ENCODE assay signal across 9 cellular contexts in the genomic region with DNA sequence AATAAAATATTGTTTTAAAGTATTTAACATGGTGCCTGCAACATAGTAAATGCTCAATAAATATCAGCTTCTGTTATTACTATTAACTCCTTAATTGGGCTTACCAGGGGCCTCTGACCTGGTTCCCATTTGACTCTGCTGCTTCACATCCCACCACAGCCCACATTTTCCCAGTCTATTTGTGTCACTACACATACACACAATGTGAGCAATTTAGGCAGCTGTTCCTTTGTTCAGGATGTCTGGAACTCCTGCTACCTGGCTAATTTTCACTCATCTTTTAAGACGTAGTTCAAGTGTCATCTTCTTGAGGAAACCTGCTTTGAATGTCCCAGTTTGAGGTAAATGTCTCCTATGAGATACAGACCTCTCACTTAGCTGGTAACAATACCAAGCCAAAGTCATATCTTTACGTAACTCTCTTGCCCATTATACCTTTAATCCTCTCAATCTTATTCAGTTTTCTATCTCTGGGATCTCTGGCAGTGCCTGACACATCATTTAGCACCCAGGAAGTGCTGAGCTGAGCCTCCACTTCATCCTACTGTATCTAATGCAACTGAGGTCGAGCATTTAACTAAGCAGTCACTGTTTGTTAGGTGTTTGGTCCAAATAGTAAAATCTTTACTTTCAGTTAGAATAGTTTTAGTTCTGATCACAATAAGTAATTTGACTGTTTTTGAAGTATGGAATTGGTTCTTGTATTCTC. TPM values are rescaled to one million over a fixed set of nuclear protein-coding genes. Genes with fewer than 3 reads are reported as not detected.
DNase-seq lines count a peak whose midpoint lies in the region; ATAC-seq and TF ChIP-seq lines count a peak whose summit lies in the region.
"Had no signal": no experiment of that assay in that cellular context is flagged by ENCODE, and none has a peak within 500 bp of the region (broad histone marks: within the 10 kb centered on the region; RNA-seq: fewer than 3 reads in every experiment).

No MANE protein-coding gene starts in this region.

- peaks cover 80% of the 10 kb centered on the region for H3K4me1 ChIP-seq in DND-41 (ENCODE audit: insufficient read depth, low read length)
- peaks cover 82% of the 10 kb centered on the region for H3K4me1 ChIP-seq in OCI-LY1 (ENCODE audit: insufficient read depth, low read length, severe bottlenecking)
- peaks cover 3% of the 10 kb centered on the region for H3K4me1 ChIP-seq in HAP-1

- H3K27ac ChIP-seq in DND-41 (ENCODE audit: low read length) (peak overlapping the region; percentile 59), OCI-LY1 (ENCODE audit: low read depth, low read length, poor library complexity, severe bottlenecking) (peak overlapping the region; percentile 68)

- H3K79me2 ChIP-seq in DND-41 (ENCODE audit: insufficient read depth, low read length) (peaks cover 99% of the 10 kb centered on the region), OCI-LY1 (ENCODE audit: insufficient read depth, low read length) (peaks cover 84% of the 10 kb centered on the region)

- H3K4me2 ChIP-seq in DND-41 (ENCODE audit: insufficient read depth, low read length) (peak overlapping the region; percentile 70), OCI-LY1 (ENCODE audit: low read length) (peak overlapping the region; percentile 82)

- H4K20me1 ChIP-seq in DND-41 (ENCODE audit: insufficient read depth, low read length): peaks cover 36% of the 10 kb centered on the region; the same call in 1 of the 2 replicates
- H4K20me1 ChIP-seq in OCI-LY1 (ENCODE audit: insufficient read depth, low read length): no peaks in the 10 kb centered on the region

- H3K36me3 Mint-ChIP-seq in endothelial cell (ENCODE audit: low read depth, unreplicated experiment): peaks cover 15% of the 10 kb centered on the region

- H3K27me3 ChIP-seq in DND-41 (ENCODE audit: insufficient read depth, low read length, poor library complexity) (no peaks in the 10 kb centered on the region), OCI-LY1 (ENCODE audit: insufficient read depth, low read length) (no peaks in the 10 kb centered on the region), HAP-1 (ENCODE audit: low read depth) (no peaks in the 10 kb centered on the region)

- no peak for DNase-seq in DND-41
- no peak for DNase-seq in endothelial cell (ENCODE audit: low spot score)
- DNase-seq in skeletal muscle cell (ENCODE audit: low read depth): no peak
- DNase-seq in kidney glomerular epithelial cell (lab: John Stamatoyannopoulos, UW): no peak
- DNase-seq in cerebellar cortex (ENCODE audit: low spot score): no peak
- DNase-seq in HAP-1 (ENCODE audit: low spot score in 2 of 2): no peak
- no peak for DNase-seq in dedifferentiated amniotic fluid mesenchymal stem cell (ENCODE audit: extremely low spot score)
- DNase-seq: NCI-H1092 had no signal

- H3K27ac Mint-ChIP-seq in endothelial cell (ENCODE audit: unreplicated experiment): no peak overlapping the region

- H3K4me3 Mint-ChIP-seq in endothelial cell (ENCODE audit: unreplicated experiment): peak overlapping the region; percentile 87

- peak overlapping the region in 1 of 2 experiments; percentile 28; a peak in 2 of 4 replicates for H3K4me3 ChIP-seq in DND-41 (ENCODE audit: low read depth in 1 of 2, low read length in 2 of 2)
- H3K4me3 ChIP-seq in OCI-LY1 (ENCODE audit: low read depth, low read length, poor library complexity, severe bottlenecking): peak overlapping the region; percentile 85
- H3K4me3 ChIP-seq in skeletal muscle cell (ENCODE audit: low read depth, low read length): peak overlapping the region; percentile 90
- no peak overlapping the region for H3K4me3 ChIP-seq in HAP-1

- H3K4me1 Mint-ChIP-seq in endothelial cell (ENCODE audit: unreplicated experiment): peaks cover 67% of the 10 kb centered on the region

- no peaks in the 10 kb centered on the region for H3K9me3 ChIP-seq in DND-41 (ENCODE audit: insufficient read depth, low read length, severe bottlenecking)
- H3K9me3 ChIP-seq in OCI-LY1 (ENCODE audit: low read length): no peaks in the 10 kb centered on the region
- no peaks in the 10 kb centered on the region for H3K9me3 ChIP-seq in HAP-1

- peaks cover 7% of the 10 kb centered on the region; the same call in 1 of the 2 replicates for H3K36me3 ChIP-seq in DND-41 (ENCODE audit: insufficient read depth, low read length)
- peaks cover 4% of the 10 kb centered on the region; the same call in 1 of the 2 replicates for H3K36me3 ChIP-seq in OCI-LY1 (ENCODE audit: insufficient read depth, low read length)
- H3K36me3 ChIP-seq in HAP-1 (replicated peaks): no peaks in the 10 kb centered on the region

- peak overlapping the region; percentile 25 for H3K9ac ChIP-seq in DND-41 (ENCODE audit: low read depth, low read length)
- peak overlapping the region; percentile 25; the same call in 1 of the 2 replicates for H3K9ac ChIP-seq in OCI-LY1 (ENCODE audit: low read length)

- H3K9me3 Mint-ChIP-seq in endothelial cell (ENCODE audit: unreplicated experiment): no peaks in the 10 kb centered on the region

- H3K27me3 Mint-ChIP-seq in endothelial cell (ENCODE audit: unreplicated experiment): peaks cover 8% of the 10 kb centered on the region

- in situ Hi-C loops in HAP-1 (cut with MboI; ENCODE audit: low sequenced_read_pairs): no loop called here

- no peaks in the 10 kb centered on the region for H3K9me2 ChIP-seq in OCI-LY1 (ENCODE audit: low read depth, low read length)

- no peak overlapping the region for H2AFZ ChIP-seq in DND-41 (ENCODE audit: low read depth, low read length)
- no peak overlapping the region for H2AFZ ChIP-seq in OCI-LY1 (ENCODE audit: low read length)

- no peaks in the 10 kb centered on the region for H3F3A ChIP-seq in OCI-LY1 (ENCODE audit: insufficient read depth, low read length)

- no peak for ATAC-seq in DND-41 (ENCODE audit: insufficient read depth, low read depth)

- TF ChIP-seq CTCF in DND-41 (IDR thresholded peaks at IDR 0.05; ENCODE audit: borderline replicate concordance, extremely low read depth, low read length, poor library complexity, severe bottlenecking): no peak
- no peak for TF ChIP-seq CTCF in OCI-LY1 (IDR thresholded peaks at IDR 0.05; ENCODE audit: low read length)
- TF ChIP-seq CTCF in endothelial cell (IDR thresholded peaks at IDR 0.05; ENCODE audit: unreplicated experiment): no peak

RNA-seq across cellular contexts. Expression of a gene that starts 4.5 kb away (rescaled TPM):
- total RNA-seq in endothelial cell (ENCODE audit: unreplicated experiment): 68.7 TPM
